1 cellular context compared by ENCODE assay signal in the genomic region with DNA sequence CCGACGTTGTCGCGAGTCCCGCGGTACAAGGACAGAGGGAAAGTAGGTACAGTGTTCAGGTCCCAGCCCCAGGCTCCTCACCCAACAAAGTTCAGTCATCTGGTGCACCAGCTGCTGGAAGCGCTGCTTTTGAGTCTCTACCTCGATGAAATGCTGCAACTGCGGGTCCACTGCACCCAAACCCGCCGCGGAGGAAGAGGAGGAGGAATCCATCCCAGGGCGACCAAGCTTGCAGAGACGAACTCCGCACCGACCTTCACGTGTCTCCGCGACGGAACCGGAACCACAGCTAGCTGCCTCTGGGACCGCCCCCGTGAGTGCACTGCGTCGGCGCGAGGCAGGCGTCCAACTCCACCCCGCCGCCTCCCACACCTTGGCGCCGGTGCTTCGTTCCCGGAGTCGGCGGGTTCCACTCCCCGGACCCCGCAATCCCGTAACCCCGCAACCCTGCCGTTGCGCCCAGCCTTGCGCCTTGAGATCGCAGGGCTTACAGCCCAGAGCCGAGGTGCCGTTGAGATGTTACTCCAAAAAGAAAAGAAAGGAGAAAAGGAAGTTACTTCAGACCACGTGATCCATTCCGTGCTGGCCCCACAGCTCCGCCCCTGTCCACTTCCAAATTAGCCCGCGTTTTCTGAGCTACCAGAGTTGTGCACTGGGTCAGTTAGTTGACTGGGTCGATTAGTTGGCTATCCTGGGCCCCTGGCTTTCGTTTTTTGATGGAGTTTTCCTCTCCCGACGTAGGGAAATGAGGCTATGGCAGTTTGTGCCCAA.
TF ChIP-seq lines count a peak whose summit lies in the region.

A gene with protein sequence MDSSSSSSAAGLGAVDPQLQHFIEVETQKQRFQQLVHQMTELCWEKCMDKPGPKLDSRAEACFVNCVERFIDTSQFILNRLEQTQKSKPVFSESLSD (minus strand): TSS at position 291 of the 771 bp plus-strand sequence. CDS start 78 bp downstream, at position 213.

TF ChIP-seq in H1, 55 proteins besides CTCF, POLR2A, EP300 and RAD21 (continued from another document):
- TF ChIP-seq, protein P1, sequence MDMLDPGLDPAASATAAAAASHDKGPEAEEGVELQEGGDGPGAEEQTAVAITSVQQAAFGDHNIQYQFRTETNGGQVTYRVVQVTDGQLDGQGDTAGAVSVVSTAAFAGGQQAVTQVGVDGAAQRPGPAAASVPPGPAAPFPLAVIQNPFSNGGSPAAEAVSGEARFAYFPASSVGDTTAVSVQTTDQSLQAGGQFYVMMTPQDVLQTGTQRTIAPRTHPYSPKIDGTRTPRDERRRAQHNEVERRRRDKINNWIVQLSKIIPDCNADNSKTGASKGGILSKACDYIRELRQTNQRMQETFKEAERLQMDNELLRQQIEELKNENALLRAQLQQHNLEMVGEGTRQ (IDR thresholded peaks at IDR 0.05; ENCODE audit: low read length): peak; percentile 59; the same call in 1 of the 2 replicates
- peak; percentile 61; the same call in 1 of the 2 replicates for TF ChIP-seq TAF1 (IDR thresholded peaks at IDR 0.05; ENCODE audit: low read depth, low read length)
- TF ChIP-seq FOSL1 (IDR thresholded peaks at IDR 0.05; ENCODE audit: insufficient read depth, low read depth, low read length): no peak
- TF ChIP-seq, protein P2, sequence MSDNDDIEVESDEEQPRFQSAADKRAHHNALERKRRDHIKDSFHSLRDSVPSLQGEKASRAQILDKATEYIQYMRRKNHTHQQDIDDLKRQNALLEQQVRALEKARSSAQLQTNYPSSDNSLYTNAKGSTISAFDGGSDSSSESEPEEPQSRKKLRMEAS (IDR thresholded peaks at IDR 0.05): peak; percentile 75
- TF ChIP-seq TAF7 (optimal IDR thresholded peaks at IDR 0.05; ENCODE audit: borderline replicate concordance, low read depth, low read length): no peak
- TF ChIP-seq ASH2L (IDR thresholded peaks at IDR 0.05; ENCODE audit: low read length): peak; percentile 44
- no peak for TF ChIP-seq SIN3A (conservative IDR thresholded peaks at IDR 0.05 in 1 of 2, IDR thresholded peaks at IDR 0.05 in 1 of 2; ENCODE audit: low read depth in 1 of 2, low read length in 2 of 2)
- TF ChIP-seq YY1 (IDR thresholded peaks at IDR 0.05; ENCODE audit: low read depth, low read length): no peak
- TF ChIP-seq, protein P3, sequence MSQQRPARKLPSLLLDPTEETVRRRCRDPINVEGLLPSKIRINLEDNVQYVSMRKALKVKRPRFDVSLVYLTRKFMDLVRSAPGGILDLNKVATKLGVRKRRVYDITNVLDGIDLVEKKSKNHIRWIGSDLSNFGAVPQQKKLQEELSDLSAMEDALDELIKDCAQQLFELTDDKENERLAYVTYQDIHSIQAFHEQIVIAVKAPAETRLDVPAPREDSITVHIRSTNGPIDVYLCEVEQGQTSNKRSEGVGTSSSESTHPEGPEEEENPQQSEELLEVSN (IDR thresholded peaks at IDR 0.05): peak; percentile 87
- no peak for TF ChIP-seq CTBP2 (IDR thresholded peaks at IDR 0.05; ENCODE audit: borderline replicate concordance, insufficient read depth, insufficient read length, low read length)
TF ChIP-seq in H1: peak in this region for 10.
